9 cellular contexts compared by ENCODE assay signal in genomic region chr19:42553292-42554045, GRCh38.
DNase-seq lines count a peak whose midpoint lies in the region; ATAC-seq lines count a peak whose summit lies in the region.
"Had no signal": no experiment of that assay in that cellular context is flagged by ENCODE, and none has a peak within 500 bp of the region (broad histone marks: within the 10 kb centered on the region; RNA-seq: fewer than 3 reads in every experiment).

No MANE protein-coding gene starts in this region.

- peak; percentile 86 for DNase-seq in EH (ENCODE audit: low read depth)
- DNase-seq in NOMO-1 treated with DMSO at 0.1 percent for 48 hours (lab: John Stamatoyannopoulos, UW; ENCODE audit: unreplicated experiment), result peak; percentile 60
- DNase-seq in fibroblast of peridontal ligament (ENCODE audit: extremely low read depth), result peak; percentile 53
- peak; percentile 44 for DNase-seq in pons (ENCODE audit: low spot score)
- DNase-seq: NCI-H1417 had no signal

- no peak for ATAC-seq in HG03039 (IDR thresholded peaks at IDR 0.05; ENCODE audit: unreplicated experiment)
- ATAC-seq in HG03097 (IDR thresholded peaks at IDR 0.05; ENCODE audit: low FRiP score, unreplicated experiment), result no peak
- ATAC-seq in GM21528 (IDR thresholded peaks at IDR 0.05; ENCODE audit: low FRiP score, unreplicated experiment), result no peak
- no peak for ATAC-seq in GM19463 (IDR thresholded peaks at IDR 0.05; ENCODE audit: unreplicated experiment)
